19 cellular contexts compared by ENCODE assay signal in the genomic region with DNA sequence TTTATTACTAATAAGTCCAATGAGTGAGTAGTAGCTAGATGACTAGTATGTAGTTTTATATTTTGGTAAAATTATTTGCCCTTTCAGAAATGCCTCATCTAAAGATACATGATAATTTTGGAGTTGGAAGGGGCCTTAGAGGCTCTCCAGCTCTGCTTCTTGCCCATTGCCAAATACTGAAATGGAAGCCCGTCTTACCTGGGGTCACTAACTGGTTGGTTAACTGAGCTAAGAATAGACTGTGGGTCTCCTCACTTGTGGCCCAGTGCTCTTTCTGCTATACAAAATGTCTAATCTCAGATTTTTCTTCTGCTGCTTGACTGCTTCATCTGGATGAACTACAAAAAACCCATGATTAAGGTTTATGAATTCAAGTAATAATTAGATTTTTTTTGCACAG.
"Had no signal": no experiment of that assay in that cellular context is flagged by ENCODE, and none has a peak within 500 bp of the region (broad histone marks: within the 10 kb centered on the region; RNA-seq: fewer than 3 reads in every experiment).

No MANE protein-coding gene starts in this region.

- H3K4me3 ChIP-seq: MG63 had no signal

- DNase-seq: KBM-7, MG63, NCI-H1092, NCI-H1105 treated with DMSO at 0.1 percent for 48 hours, NCI-H1417 treated with DMSO at 0.1 percent for 48 hours, NCI-H146, NCI-H1694 treated with DMSO at 0.1 percent for 48 hours, NCI-H1930, NCI-H2081, NCI-H2107, NCI-H2227 treated with DMSO at 0.1 percent for 48 hours, NCI-H524, NCI-H69, NCI-H774, SHP77, SK-N-SH, SW 1271 had no signal

- H3K27me3 ChIP-seq: MG63 had no signal

- H3K9me3 ChIP-seq: MG63, SK-N-SH had no signal

- H3K36me3 ChIP-seq: MG63 had no signal

- H3K9ac ChIP-seq: SK-N-SH had no signal

- H3K4me2 ChIP-seq: SK-N-SH had no signal

- H3K27ac ChIP-seq: HL-60, RWPE1 had no signal
